ENCODE assay signal across 1 cellular context in the genomic region with DNA sequence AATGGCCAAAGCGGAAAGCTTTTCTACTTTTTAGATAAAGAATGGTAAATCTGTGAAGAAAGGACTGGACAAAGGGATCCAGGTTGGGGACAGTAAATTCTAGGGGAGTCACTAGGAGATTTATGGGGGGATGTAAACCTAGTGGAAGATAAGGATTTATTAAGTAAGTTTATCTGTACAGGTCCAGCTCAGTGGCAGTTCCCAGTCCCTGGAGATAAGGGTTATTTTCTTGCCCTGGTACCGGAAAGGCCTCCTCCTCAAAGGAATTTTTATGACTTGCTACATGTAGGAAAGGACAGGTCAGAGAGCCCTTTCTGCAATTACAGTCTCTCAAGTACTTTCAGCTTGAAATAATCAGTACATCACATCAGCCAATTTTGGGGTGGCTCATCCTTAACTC.
TF ChIP-seq lines count a peak whose summit lies in the region.

No MANE protein-coding gene starts in this region.

TF ChIP-seq in K562, 482 proteins besides CTCF, POLR2A, EP300 and RAD21 (continued from another document):
- TF ChIP-seq, protein P1, sequence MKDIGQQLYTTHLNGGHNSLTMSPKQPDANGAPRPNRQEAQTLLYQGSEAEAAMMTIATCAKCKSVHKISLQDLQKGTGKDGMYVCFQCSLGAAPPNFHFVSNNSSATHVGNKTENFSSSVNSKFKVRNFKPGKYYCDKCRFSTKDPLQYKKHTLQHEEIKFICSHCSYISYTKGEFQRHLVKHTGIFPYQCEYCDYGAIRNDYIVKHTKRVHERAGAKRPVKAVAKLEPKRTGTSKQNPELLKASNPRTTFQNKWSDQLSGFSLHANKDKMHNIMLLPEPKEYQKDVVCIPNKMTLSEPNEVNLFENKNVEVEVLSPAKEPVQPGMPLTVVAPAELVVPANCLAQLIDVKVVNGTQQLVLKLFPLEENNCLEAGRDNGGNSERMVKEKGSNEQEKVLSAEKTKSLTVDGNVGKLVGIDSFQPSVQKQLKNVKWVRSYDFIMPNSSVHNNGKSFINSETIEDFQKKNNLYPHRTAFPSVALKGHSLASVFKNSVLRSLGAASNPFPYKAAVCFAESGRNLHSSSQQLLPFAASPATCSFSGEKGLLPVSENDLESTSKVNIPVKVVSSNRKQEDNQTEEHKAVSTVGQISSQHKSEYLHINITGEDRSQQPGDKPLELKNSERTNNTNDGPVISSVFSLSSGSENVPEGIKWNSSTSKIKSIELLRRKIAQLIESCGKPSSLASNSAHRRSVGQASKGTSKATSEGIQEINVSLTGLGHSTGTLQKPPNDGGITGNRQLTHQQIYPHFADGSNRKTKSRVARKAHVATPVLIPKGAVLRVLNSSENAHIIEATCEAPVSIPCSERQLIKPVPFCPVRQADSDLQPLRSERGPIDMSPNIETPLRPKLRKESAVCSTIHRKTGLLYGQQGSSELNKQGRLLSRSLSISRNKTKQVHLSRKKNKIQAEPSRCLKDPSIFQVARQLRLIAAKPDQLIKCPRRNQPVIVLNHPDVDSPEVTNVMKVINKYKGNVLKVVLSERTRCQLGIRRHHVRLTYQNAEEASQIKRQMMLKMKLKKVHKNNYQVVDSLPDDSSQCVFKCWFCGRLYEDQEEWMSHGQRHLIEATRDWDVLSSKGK (CRISPR knock-in tag; IDR thresholded peaks at IDR 0.05), result no peak
- TF ChIP-seq ZNF449 (CRISPR knock-in tag; IDR thresholded peaks at IDR 0.05), result no peak
- no peak for TF ChIP-seq ZNF212 (CRISPR knock-in tag; IDR thresholded peaks at IDR 0.05)
- 0 out of 2 replicates have a peak, but pooled peaks have one; percentile 27 for TF ChIP-seq SMARCE1 (IDR thresholded peaks at IDR 0.05)
- no peak for TF ChIP-seq GABPA (tag; conservative IDR thresholded peaks at IDR 0.05; ENCODE audit: low read depth)
- TF ChIP-seq, protein P2, sequence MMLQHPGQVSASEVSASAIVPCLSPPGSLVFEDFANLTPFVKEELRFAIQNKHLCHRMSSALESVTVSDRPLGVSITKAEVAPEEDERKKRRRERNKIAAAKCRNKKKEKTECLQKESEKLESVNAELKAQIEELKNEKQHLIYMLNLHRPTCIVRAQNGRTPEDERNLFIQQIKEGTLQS (IDR thresholded peaks at IDR 0.05), result no peak
- TF ChIP-seq, protein P2 (CRISPR knock-in tag; conservative IDR thresholded peaks at IDR 0.05), result no peak
- TF ChIP-seq PTBP1 (IDR thresholded peaks at IDR 0.05; ENCODE audit: low read depth, low read length), result no peak
- TF ChIP-seq ZNF197 (CRISPR knock-in tag; IDR thresholded peaks at IDR 0.05; ENCODE audit: low read depth), result no peak
- TF ChIP-seq CHCHD3 (CRISPR knock-in tag; IDR thresholded peaks at IDR 0.05), result no peak
- no peak for TF ChIP-seq DDX20 (tag; IDR thresholded peaks at IDR 0.05; ENCODE audit: low read depth)
- no peak for TF ChIP-seq NCOA2 (IDR thresholded peaks at IDR 0.05; ENCODE audit: partially characterized antibody in 2 of 2)
- no peak for TF ChIP-seq TARDBP (IDR thresholded peaks at IDR 0.05)
- TF ChIP-seq FOSL1 (tag; conservative IDR thresholded peaks at IDR 0.05), result peak; percentile 33
- TF ChIP-seq EP400 (IDR thresholded peaks at IDR 0.05), result no peak
- TF ChIP-seq ZBTB8A (IDR thresholded peaks at IDR 0.05; ENCODE audit: partially characterized antibody), result no peak
- TF ChIP-seq HDAC1 (IDR thresholded peaks at IDR 0.05), result no peak
- no peak for TF ChIP-seq WHSC1 (IDR thresholded peaks at IDR 0.05; ENCODE audit: low read length)
- TF ChIP-seq ZMIZ1 (IDR thresholded peaks at IDR 0.05; ENCODE audit: low read depth in 2 of 2, low read length in 2 of 2), result peak in 1 of 2 experiments; percentile 15; a peak in 1 of 4 replicates
- TF ChIP-seq JUN (IDR thresholded peaks at IDR 0.05; ENCODE audit: borderline replicate concordance, low read depth, low read length), result no peak
- no peak for TF ChIP-seq JUN (CRISPR knock-in tag; IDR thresholded peaks at IDR 0.05; ENCODE audit: borderline replicate concordance)
- TF ChIP-seq, protein P3, sequence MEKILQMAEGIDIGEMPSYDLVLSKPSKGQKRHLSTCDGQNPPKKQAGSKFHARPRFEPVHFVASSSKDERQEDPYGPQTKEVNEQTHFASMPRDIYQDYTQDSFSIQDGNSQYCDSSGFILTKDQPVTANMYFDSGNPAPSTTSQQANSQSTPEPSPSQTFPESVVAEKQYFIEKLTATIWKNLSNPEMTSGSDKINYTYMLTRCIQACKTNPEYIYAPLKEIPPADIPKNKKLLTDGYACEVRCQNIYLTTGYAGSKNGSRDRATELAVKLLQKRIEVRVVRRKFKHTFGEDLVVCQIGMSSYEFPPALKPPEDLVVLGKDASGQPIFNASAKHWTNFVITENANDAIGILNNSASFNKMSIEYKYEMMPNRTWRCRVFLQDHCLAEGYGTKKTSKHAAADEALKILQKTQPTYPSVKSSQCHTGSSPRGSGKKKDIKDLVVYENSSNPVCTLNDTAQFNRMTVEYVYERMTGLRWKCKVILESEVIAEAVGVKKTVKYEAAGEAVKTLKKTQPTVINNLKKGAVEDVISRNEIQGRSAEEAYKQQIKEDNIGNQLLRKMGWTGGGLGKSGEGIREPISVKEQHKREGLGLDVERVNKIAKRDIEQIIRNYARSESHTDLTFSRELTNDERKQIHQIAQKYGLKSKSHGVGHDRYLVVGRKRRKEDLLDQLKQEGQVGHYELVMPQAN (IDR thresholded peaks at IDR 0.05; ENCODE audit: borderline replicate concordance), result no peak
- TF ChIP-seq POU5F1 (IDR thresholded peaks at IDR 0.05; ENCODE audit: borderline replicate concordance, low read depth, low read length, partially characterized antibody), result no peak
- no peak for TF ChIP-seq NCOA6 (IDR thresholded peaks at IDR 0.05)
- TF ChIP-seq ZNF239 (CRISPR knock-in tag; IDR thresholded peaks at IDR 0.05), result no peak
- no peak for TF ChIP-seq POLR2B (IDR thresholded peaks at IDR 0.05; ENCODE audit: low read depth, partially characterized antibody)
- TF ChIP-seq DIDO1 (tag; IDR thresholded peaks at IDR 0.05; ENCODE audit: low read depth), result no peak
- TF ChIP-seq, protein P4, sequence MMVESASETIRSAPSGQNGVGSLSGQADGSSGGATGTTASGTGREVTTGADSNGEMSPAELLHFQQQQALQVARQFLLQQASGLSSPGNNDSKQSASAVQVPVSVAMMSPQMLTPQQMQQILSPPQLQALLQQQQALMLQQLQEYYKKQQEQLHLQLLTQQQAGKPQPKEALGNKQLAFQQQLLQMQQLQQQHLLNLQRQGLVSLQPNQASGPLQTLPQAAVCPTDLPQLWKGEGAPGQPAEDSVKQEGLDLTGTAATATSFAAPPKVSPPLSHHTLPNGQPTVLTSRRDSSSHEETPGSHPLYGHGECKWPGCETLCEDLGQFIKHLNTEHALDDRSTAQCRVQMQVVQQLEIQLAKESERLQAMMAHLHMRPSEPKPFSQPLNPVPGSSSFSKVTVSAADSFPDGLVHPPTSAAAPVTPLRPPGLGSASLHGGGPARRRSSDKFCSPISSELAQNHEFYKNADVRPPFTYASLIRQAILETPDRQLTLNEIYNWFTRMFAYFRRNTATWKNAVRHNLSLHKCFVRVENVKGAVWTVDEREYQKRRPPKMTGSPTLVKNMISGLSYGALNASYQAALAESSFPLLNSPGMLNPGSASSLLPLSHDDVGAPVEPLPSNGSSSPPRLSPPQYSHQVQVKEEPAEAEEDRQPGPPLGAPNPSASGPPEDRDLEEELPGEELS (CRISPR knock-in tag; IDR thresholded peaks at IDR 0.05; ENCODE audit: borderline replicate concordance), result no peak
- TF ChIP-seq SAP30 (IDR thresholded peaks at IDR 0.05; ENCODE audit: borderline replicate concordance, insufficient read depth, low read depth, low read length, poor library complexity, severe bottlenecking), result no peak
- TF ChIP-seq ARID1B (IDR thresholded peaks at IDR 0.05), result peak; percentile 76
- no peak for TF ChIP-seq MAFF (IDR thresholded peaks at IDR 0.05; ENCODE audit: low read length)
- no peak for TF ChIP-seq MBD2 (IDR thresholded peaks at IDR 0.05; ENCODE audit: borderline replicate concordance, low read depth)
- 0 out of 2 replicates have a peak, but pooled peaks have one; percentile 47 for TF ChIP-seq GATAD2B (IDR thresholded peaks at IDR 0.05; ENCODE audit: borderline replicate concordance)
- TF ChIP-seq TEAD4 (IDR thresholded peaks at IDR 0.05; ENCODE audit: low read length), result peak; percentile 73
- TF ChIP-seq TEAD4 (CRISPR knock-in tag; IDR thresholded peaks at IDR 0.05; ENCODE audit: borderline replicate concordance), result no peak
TF ChIP-seq in K562: peak in this region for 27.
